ENCODE assay signal across 1 cellular context in the genomic region with DNA sequence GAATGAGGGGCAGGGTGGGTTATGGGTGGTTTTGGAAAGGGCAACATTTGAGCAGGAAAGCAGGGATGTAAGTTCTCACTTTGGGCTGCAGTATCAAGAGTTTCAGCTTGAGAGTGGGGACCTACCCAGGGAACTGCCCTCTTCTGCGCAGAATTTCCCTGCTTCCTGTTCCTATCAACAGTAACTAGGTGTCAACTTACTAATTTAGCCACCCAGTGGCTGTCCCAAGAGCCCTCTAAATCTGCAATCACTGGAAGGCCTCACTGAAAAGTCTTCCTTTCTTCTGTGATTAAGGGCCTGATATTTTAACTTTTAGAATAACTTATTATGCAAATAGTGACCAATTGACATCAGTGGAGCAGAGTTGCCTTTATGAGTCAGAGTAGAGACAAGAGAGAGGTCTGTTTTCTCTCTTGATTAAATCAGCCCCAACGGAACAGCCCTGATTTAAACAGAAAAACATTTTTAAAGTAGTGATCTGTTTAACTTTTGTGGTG.
TF ChIP-seq lines count a peak whose summit lies in the region.

No MANE protein-coding gene starts in this region.

TF ChIP-seq in GM23338, 12 proteins besides CTCF, POLR2A, EP300 and RAD21 (continued from another document):
- TF ChIP-seq ZNF462 (CRISPR knock-in tag; IDR thresholded peaks at IDR 0.05): no peak
